20 cellular contexts compared by ENCODE assay signal in genomic region chr1:168372307-168372706, GRCh38.
DNase-seq lines count a peak whose midpoint lies in the region; ATAC-seq, FAIRE-seq and TF ChIP-seq lines count a peak whose summit lies in the region.
"Had no signal": no experiment of that assay in that cellular context is flagged by ENCODE, and none has a peak within 500 bp of the region (broad histone marks: within the 10 kb centered on the region; RNA-seq: fewer than 3 reads in every experiment).

No MANE protein-coding gene starts in this region.

- in situ Hi-C loops in K562 (cut with MboI), result no loop called here

- no peaks in the 10 kb centered on the region for H3K27me3 ChIP-seq in left ventricle myocardium inferior (ENCODE audit: low read depth)
- H3K27me3 ChIP-seq in heart left ventricle, result no peaks in the 10 kb centered on the region
- H3K27me3 ChIP-seq in K562 (ENCODE audit: control insufficient read depth in 2 of 2, insufficient read depth in 2 of 2, low read length in 2 of 2), result no peaks in the 10 kb centered on the region
- H3K27me3 ChIP-seq: MG63 had no signal

- TF ChIP-seq EP300 in K562 (IDR thresholded peaks at IDR 0.05; ENCODE audit: low read length), result peak; percentile 74; the same call in 1 of the 2 replicates

- peak overlapping the region in 1 of 2 experiments; percentile 10; a peak in 1 of 4 replicates for H3K9ac ChIP-seq in K562 (ENCODE audit: insufficient read depth in 1 of 2, low read depth in 2 of 2, low read length in 2 of 2)

- H3K4me1 ChIP-seq in left ventricle myocardium inferior, result peaks cover 15% of the 10 kb centered on the region
- peaks cover 0 to 15% (median 0%) of the 10 kb centered on the region in 12 donors for H3K4me1 ChIP-seq in heart left ventricle
- H3K4me1 ChIP-seq in K562 (replicated peaks in 1 of 2; ENCODE audit: control insufficient read depth in 2 of 2, insufficient read depth in 2 of 2, low read length in 2 of 2), result peaks cover 24 to 57% of the 10 kb centered on the region in 2 experiments

- no peaks in the 10 kb centered on the region for H3K36me3 ChIP-seq in left ventricle myocardium inferior
- H3K36me3 ChIP-seq in heart left ventricle, result no peaks in the 10 kb centered on the region
- no peaks in the 10 kb centered on the region for H3K36me3 ChIP-seq in K562 (ENCODE audit: control insufficient read depth, insufficient read depth, low read length)
- H3K36me3 ChIP-seq: MG63 had no signal

- H3K9me1 ChIP-seq in K562 (ENCODE audit: control insufficient read depth, insufficient read depth, low read length), result no peaks in the 10 kb centered on the region

- 42 to 63% (median 52%) methylated on average over 4 of the region's 4 CpGs for WGBS in heart left ventricle, 4 donors
- WGBS in K562 (ENCODE audit: insufficient coverage, low coverage, missing lambda C conversion rate), result 2% methylated on average over 4 of the region's 4 CpGs

- H3K27ac ChIP-seq in left ventricle myocardium inferior (replicated peaks) (peak overlapping the region; percentile 52), heart left ventricle (peak overlapping the region in 1 of 12 donors; percentile 5), K562 (ENCODE audit: extremely low read depth, low read depth, low read length) (peak overlapping the region; percentile 13; the same call in 2 of the 3 replicates)
- H3K27ac ChIP-seq: 22Rv1, SK-N-MC had no signal

- CTCF ChIA-PET in K562 (lab: Yijun Ruan, JAX; ENCODE audit: low intra/inter-chr PET ratio) (no interaction called here), HEK293T (lab: Yijun Ruan, JAX) (interaction anchor here (1.4 kb wide), 1 partner anchor 29 kb away, joined by 4 read pairs; no protein-coding TSS in a partner anchor)

- no peak overlapping the region for H3K4me3 ChIP-seq in left ventricle myocardium inferior
- H3K4me3 ChIP-seq in heart left ventricle, result no peak overlapping the region
- H3K4me3 ChIP-seq in K562, result no peak overlapping the region
- H3K4me3 ChIP-seq: MG63, SK-N-MC had no signal

- intact Hi-C loops in left ventricle myocardium inferior (cut with micrococcal nuclease) (no loop called here), heart left ventricle (cut with DNase I) (no loop called here), K562 (cut with micrococcal nuclease) (no loop called here)

- TF ChIP-seq POLR2A in heart left ventricle (IDR thresholded peaks at IDR 0.05), result no peak
- TF ChIP-seq POLR2A in K562 (conservative IDR thresholded peaks at IDR 0.05), result no peak

- H4K20me1 ChIP-seq in K562 (replicated peaks; ENCODE audit: control insufficient read depth, insufficient read depth, low read length), result no peaks in the 10 kb centered on the region

- peak overlapping the region; percentile 72 for H3K4me2 ChIP-seq in K562 (ENCODE audit: insufficient read depth, low read length)

- peak overlapping the region; percentile 18; the same call in 1 of the 2 replicates for H2AFZ ChIP-seq in K562 (ENCODE audit: low read depth, low read length)

- no peak for TF ChIP-seq CTCF in left ventricle myocardium inferior (IDR thresholded peaks at IDR 0.05; ENCODE audit: borderline replicate concordance)
- TF ChIP-seq CTCF in heart left ventricle (IDR thresholded peaks at IDR 0.05), result no peak
- TF ChIP-seq CTCF in K562 (IDR thresholded peaks at IDR 0.05 in 2 of 3, conservative IDR thresholded peaks at IDR 0.05 in 1 of 3; ENCODE audit: insufficient read depth in 2 of 3, low read depth in 1 of 3, low read length in 3 of 3), result no peak

- peak; percentile 68 for FAIRE-seq in K562 (lab: Jason Lieb, UNC)
- FAIRE-seq: D721Med, GM18507, HTR-8/SVneo had no signal

- POLR2A ChIA-PET in K562 (lab: Yijun Ruan, JAX), result interaction anchor here (0.6 to 2.2 kb wide), 6 partner anchors 10 to 87 kb away, joined by 3 to 6 read pairs (median 4); no protein-coding TSS in a partner anchor
- POLR2A ChIA-PET in HEK293T (lab: Yijun Ruan, JAX), result no interaction called here

- DNase-seq in left ventricle myocardium inferior (no peak), heart left ventricle (no peak), K562 (ENCODE audit: extremely low read depth in 1 of 4, low spot score in 3 of 4) (peak in 3 of 4 experiments; percentile 29 to 72 (median 38)), middle frontal gyrus (ENCODE audit: extremely low spot score, low spot score) (peak; percentile 31), HEK293T (ENCODE audit: extremely low spot score) (no peak), cortex of kidney (lab: John Stamatoyannopoulos, UW) (no peak)
- DNase-seq in stimulated activated naive CD8-positive, alpha-beta T cell treated with anti-CD3 and anti-CD28 coated beads, Interleukin-15, Interleukin-2, amounts not matched to agents 100 U/mL and 50 U/mL, for 24 hours, result no peak
- DNase-seq: H7, KG1, MG63, NCI-H2029 treated with DMSO at 0.1 percent for 48 hours, NCI-H526 treated with DMSO at 0.1 percent for 48 hours, SHP77 treated with DMSO at 0.1 percent for 48 hours had no signal

- TF ChIP-seq RAD21 in K562 (CRISPR knock-in tag; conservative IDR thresholded peaks at IDR 0.05 in 1 of 2, IDR thresholded peaks at IDR 0.05 in 1 of 2), result no peak; a peak in 1 of 4 replicates

- ATAC-seq in heart left ventricle (no peak), K562 (peak; percentile 57), HG02884 (IDR thresholded peaks at IDR 0.05; ENCODE audit: unreplicated experiment) (no peak)
- no peak for ATAC-seq in stimulated activated naive CD8-positive, alpha-beta T cell treated with anti-CD3 and anti-CD28 coated beads, Interleukin-15, Interleukin-2, amounts not matched to agents 100 U/mL and 50 U/mL, for 24 hours
- ATAC-seq: Panc1 had no signal

- no TSS peak for BruUV-seq in K562 (replicated peaks; lab: Mats Ljungman, UMichigan)

- no peaks in the 10 kb centered on the region for H3K9me3 ChIP-seq in left ventricle myocardium inferior (replicated peaks)
- H3K9me3 ChIP-seq in heart left ventricle, result no peaks in the 10 kb centered on the region
- no peaks in the 10 kb centered on the region for H3K9me3 ChIP-seq in K562 (replicated peaks; ENCODE audit: control insufficient read depth, insufficient read depth, low read depth, low read length)
- H3K9me3 ChIP-seq: MG63 had no signal

- no peaks in the 10 kb centered on the region for H3K79me2 ChIP-seq in K562 (ENCODE audit: control insufficient read depth, insufficient read depth, low read length)

TF ChIP-seq in K562, 482 proteins besides CTCF, POLR2A, EP300 and RAD21 (continues in another document):
- 0 out of 4 replicates have a peak, but pooled peaks of 1 of the 2 experiments have one; percentile 34 for TF ChIP-seq UBTF (IDR thresholded peaks at IDR 0.05; ENCODE audit: borderline replicate concordance in 1 of 2, low read depth in 2 of 2, low read length in 2 of 2)
- TF ChIP-seq KLF16 (IDR thresholded peaks at IDR 0.05), result peak; percentile 12; the same call in 1 of the 2 replicates
- TF ChIP-seq TEAD4 (IDR thresholded peaks at IDR 0.05; ENCODE audit: low read length), result peak; percentile 69; the same call in 1 of the 2 replicates
- TF ChIP-seq TEAD4 (CRISPR knock-in tag; IDR thresholded peaks at IDR 0.05; ENCODE audit: borderline replicate concordance), result no peak
- no peak for TF ChIP-seq YBX1 (IDR thresholded peaks at IDR 0.05)
- TF ChIP-seq KLF13 (tag; IDR thresholded peaks at IDR 0.05; ENCODE audit: borderline replicate concordance, low read depth), result no peak
- TF ChIP-seq CBFA2T3 (IDR thresholded peaks at IDR 0.05), result peak; percentile 65

TF ChIP-seq in HEK293T, 16 proteins besides CTCF, POLR2A, EP300 and RAD21:
- TF ChIP-seq ELF4 (IDR thresholded peaks at IDR 0.05), result no peak

Comparison
In these comparisons a context has a peak if more than half of its experiments do, and no peak if none do; other contexts are left out.
1. DNase-seq: peak in K562 (3 of 4) and middle frontal gyrus (single experiment); none in left ventricle myocardium inferior (single experiment), heart left ventricle (0 of 5), HEK293T (single experiment), stimulated activated naive CD8-positive, alpha-beta T cell treated with anti-CD3 and anti-CD28 coated beads, Interleukin-15, Interleukin-2, amounts not matched to agents 100 U/mL and 50 U/mL, for 24 hours (single experiment) and cortex of kidney (single experiment).